Comparison of ENCODE assay signal across 18 cellular contexts in genomic region chr11:11348303-11348702, GRCh38. TPM values are rescaled to one million over a fixed set of nuclear protein-coding genes. Genes with fewer than 3 reads are reported as not detected.
DNase-seq lines count a peak whose midpoint lies in the region; ATAC-seq and TF ChIP-seq lines count a peak whose summit lies in the region.
"Had no signal": no experiment of that assay in that cellular context is flagged by ENCODE, and none has a peak within 500 bp of the region (broad histone marks: within the 10 kb centered on the region; RNA-seq: fewer than 3 reads in every experiment).

No MANE protein-coding gene starts in this region.

- H3K36me3 ChIP-seq in effector memory CD4-positive, alpha-beta T cell (ENCODE audit: control insufficient read depth, insufficient read depth, low read length): no peaks in the 10 kb centered on the region
- no peaks in the 10 kb centered on the region for H3K36me3 ChIP-seq in BE2C
- H3K36me3 ChIP-seq: BLaER1, HAP-1 had no signal

- peaks cover 15% of the 10 kb centered on the region for H3K27me3 Mint-ChIP-seq in nephron (ENCODE audit: low read depth)

- H3K27ac Mint-ChIP-seq in nephron: peak overlapping the region; percentile 20 to 69 (median 50)
- H3K27ac Mint-ChIP-seq: CD8-positive, alpha-beta T cell; HFFc6 had no signal

- no peak for ATAC-seq in HG03469 (IDR thresholded peaks at IDR 0.05; ENCODE audit: unreplicated experiment)
- ATAC-seq: CD8-positive, alpha-beta T cell had no signal

- H3K4me3 Mint-ChIP-seq in nephron: peak overlapping the region in 2 of 3 experiments; percentile 3 to 29
- H3K4me3 Mint-ChIP-seq: CD4-positive, CD25-positive, alpha-beta regulatory T cell; CD8-positive, alpha-beta T cell; HFFc6 had no signal

- H3K4me3 ChIP-seq in effector memory CD4-positive, alpha-beta T cell (ENCODE audit: insufficient read depth, low read depth, low read length, poor library complexity, severe bottlenecking): no peak overlapping the region
- H3K4me3 ChIP-seq in BE2C (ENCODE audit: low read depth, low read length): no peak overlapping the region
- H3K4me3 ChIP-seq: BLaER1, HAP-1 had no signal

- DNase-seq in NCI-H226 (peak; percentile 64), erythroblast (lab: John Stamatoyannopoulos, UW) (peak; percentile 13 to 72), NOMO-1 (lab: John Stamatoyannopoulos, UW; ENCODE audit: unreplicated experiment in 2 of 2) (no peak), BE2C (no peak)
- DNase-seq in effector memory CD4-positive, alpha-beta T cell: no peak
- DNase-seq: CD4-positive, CD25-positive, alpha-beta regulatory T cell; CD8-positive, alpha-beta T cell; DMS153; DND-41; GOT3; HFFc6 had no signal

- H3K27ac ChIP-seq in VCaP: peak overlapping the region; percentile 54
- H3K27ac ChIP-seq in effector memory CD4-positive, alpha-beta T cell (ENCODE audit: insufficient read depth, low read length, poor library complexity, severe bottlenecking): no peak overlapping the region
- H3K27ac ChIP-seq: BLaER1, C4-2B had no signal

- no peaks in the 10 kb centered on the region for H3K4me1 ChIP-seq in effector memory CD4-positive, alpha-beta T cell (ENCODE audit: control insufficient read depth, insufficient read depth, low read length, poor library complexity, severe bottlenecking)
- H3K4me1 ChIP-seq in BE2C: no peaks in the 10 kb centered on the region
- H3K4me1 ChIP-seq: BLaER1, HAP-1 had no signal

- no peak for TF ChIP-seq POLR2A in erythroblast (IDR thresholded peaks at IDR 0.05; ENCODE audit: low read length)

- H3K4me1 Mint-ChIP-seq in nephron: peaks cover 50% of the 10 kb centered on the region
- H3K4me1 Mint-ChIP-seq: CD4-positive, CD25-positive, alpha-beta regulatory T cell had no signal

- H3K9me3 ChIP-seq in effector memory CD4-positive, alpha-beta T cell (ENCODE audit: control insufficient read depth, low read length): no peaks in the 10 kb centered on the region
- H3K9me3 ChIP-seq in BE2C: no peaks in the 10 kb centered on the region
- H3K9me3 ChIP-seq: BLaER1, Caco-2, HAP-1 had no signal

- H3K9me3 Mint-ChIP-seq in nephron: peaks cover 2% of the 10 kb centered on the region
- H3K9me3 Mint-ChIP-seq: CD4-positive, CD25-positive, alpha-beta regulatory T cell; CD8-positive, alpha-beta T cell; HFFc6 had no signal

- TF ChIP-seq CTCF in VCaP (conservative IDR thresholded peaks at IDR 0.05): no peak
- no peak for TF ChIP-seq CTCF in nephron (IDR thresholded peaks at IDR 0.05; ENCODE audit: unreplicated experiment in 3 of 3)
- no peak for TF ChIP-seq CTCF in BE2C (IDR thresholded peaks at IDR 0.05; ENCODE audit: low read depth, low read length)

- no peaks in the 10 kb centered on the region for H3K27me3 ChIP-seq in effector memory CD4-positive, alpha-beta T cell (replicated peaks; ENCODE audit: control insufficient read depth, insufficient read depth, low read length, poor library complexity, severe bottlenecking)
- H3K27me3 ChIP-seq in BE2C: no peaks in the 10 kb centered on the region
- H3K27me3 ChIP-seq: BLaER1 had no signal

- no peaks in the 10 kb centered on the region for H3K36me3 Mint-ChIP-seq in nephron (ENCODE audit: low read depth)
- H3K36me3 Mint-ChIP-seq: CD4-positive, CD25-positive, alpha-beta regulatory T cell; CD8-positive, alpha-beta T cell had no signal

RNA-seq across cellular contexts. Expression of gene CSNK2A3, which starts 4.7 kb away (rescaled TPM):
- 2.4 TPM for polyA plus RNA-seq in BE2C (2012; ENCODE audit: insufficient read depth, insufficient read length, low read depth)

Comparison
In these comparisons a context has a peak if more than half of its experiments do, and no peak if none do; other contexts are left out.
1. DNase-seq: peak in NCI-H226 (single experiment) and erythroblast (2 of 2); none in effector memory CD4-positive, alpha-beta T cell (0 of 3), NOMO-1 (0 of 2) and BE2C (single experiment).